In genomic region chr1:119453021-119453420, GRCh38 we compare ENCODE assay signal across 11 cellular contexts. TPM values are rescaled to one million over a fixed set of nuclear protein-coding genes. Genes with fewer than 3 reads are reported as not detected.
DNase-seq lines count a peak whose midpoint lies in the region; ATAC-seq and TF ChIP-seq lines count a peak whose summit lies in the region.
"Had no signal": no experiment of that assay in that cellular context is flagged by ENCODE, and none has a peak within 500 bp of the region (broad histone marks: within the 10 kb centered on the region; RNA-seq: fewer than 3 reads in every experiment).

No MANE protein-coding gene starts in this region.

- no peak overlapping the region for H3K27ac ChIP-seq in uterus

- H3K9me3 ChIP-seq in uterus, result no peaks in the 10 kb centered on the region

- peak; percentile 65 for ATAC-seq in left lobe of liver
- ATAC-seq in GM21737 (IDR thresholded peaks at IDR 0.05; ENCODE audit: unreplicated experiment), result no peak

- no peaks in the 10 kb centered on the region for H3K27me3 ChIP-seq in uterus

- peak; percentile 69 for DNase-seq in EL
- DNase-seq in HT1080 (ENCODE audit: low read depth), result peak; percentile 87
- peak; percentile 62 for DNase-seq in amniotic epithelial cell (ENCODE audit: low read depth)
- DNase-seq in left lobe of liver (ENCODE audit: low spot score), result peak; percentile 67
- DNase-seq in uterus, result no peak
- DNase-seq in NOMO-1 treated with DMSO at 0.1 percent for 48 hours (lab: John Stamatoyannopoulos, UW; ENCODE audit: unreplicated experiment), result no peak
- DNase-seq: activated gamma-delta T cell treated with Interleukin-2 at 50 U/mL for 16 hours, GF-D8, Karpas-422 had no signal

- no peak for TF ChIP-seq POLR2A in uterus (IDR thresholded peaks at IDR 0.05)

- no peak overlapping the region for H3K4me3 ChIP-seq in uterus

- no peak for TF ChIP-seq CTCF in uterus (IDR thresholded peaks at IDR 0.05)

- no peaks in the 10 kb centered on the region for H3K4me1 ChIP-seq in uterus

- intact Hi-C loops in uterus (cut with DNase I; ENCODE audit: low total_unique reads), result no loop called here

- H3K36me3 ChIP-seq in uterus, result no peaks in the 10 kb centered on the region

RNA-seq across cellular contexts. Expression of gene HSD3B2, which starts 38.1 kb away (rescaled TPM):
- total RNA-seq in HT1080 (2014; rRNA removed; shearing (Covaris generic)), result not detected in 2 replicates
- polyA plus RNA-seq in HT1080 (2015; cell fraction: cytosol; rRNA removed), result not detected in 2 replicates
- polyA plus RNA-seq in HT1080 (2015; cell fraction: nucleus; rRNA removed), result not detected in 2 replicates
- total RNA-seq in left lobe of liver (0.83 TPM), uterus (under 1 TPM in 1 of 4 donors, not detected in 3; 0.49 TPM)
- total RNA-seq: osteocyte had no signal

RNA-seq across cellular contexts. Expression of gene HSD3B1, which starts 54.0 kb away (rescaled TPM):
- total RNA-seq in HT1080 (2014; rRNA removed; shearing (Covaris generic)), result not detected in 2 replicates
- not detected in 2 replicates for polyA plus RNA-seq in HT1080 (2015; cell fraction: cytosol; rRNA removed)
- not detected in 2 replicates for polyA plus RNA-seq in HT1080 (2015; cell fraction: nucleus; rRNA removed)
- total RNA-seq in left lobe of liver (not detected), uterus (not detected)
- total RNA-seq: osteocyte had no signal

Comparison
In these comparisons a context has a peak if more than half of its experiments do, and no peak if none do; other contexts are left out.
1. DNase-seq: peak in EL (single experiment), HT1080 (single experiment), amniotic epithelial cell (single experiment) and left lobe of liver (single experiment); none in uterus (0 of 2) and NOMO-1 treated with DMSO at 0.1 percent for 48 hours (single experiment).